8 cellular contexts compared by ENCODE assay signal in the genomic region with DNA sequence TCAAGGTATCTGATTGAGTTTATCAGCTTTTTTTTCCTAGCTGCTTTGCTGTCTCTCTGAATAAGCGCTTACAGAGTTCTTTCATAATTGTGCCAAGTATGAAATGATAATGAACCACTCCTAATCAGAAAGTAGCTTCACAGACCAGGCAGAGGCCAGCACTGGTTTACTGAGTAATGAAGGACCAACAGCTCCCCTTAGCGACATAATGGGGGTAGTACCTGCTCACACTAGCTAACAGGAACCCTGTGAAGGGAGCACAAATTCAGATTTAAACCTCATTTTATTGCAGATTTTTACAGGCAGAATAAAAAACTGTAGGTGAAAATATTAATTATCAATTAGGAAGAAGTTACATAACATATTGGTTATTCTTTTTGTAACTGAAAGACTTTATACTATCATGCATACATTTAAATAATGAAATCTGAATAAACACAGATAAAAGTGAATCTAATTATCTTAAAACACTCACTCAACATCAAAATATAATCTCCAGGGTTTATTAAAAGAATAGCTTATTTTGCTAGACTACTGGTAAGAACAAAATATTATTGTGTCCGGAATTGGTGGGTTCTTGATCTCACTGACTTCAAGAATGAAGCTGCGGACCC. TPM values are rescaled to one million over a fixed set of nuclear protein-coding genes. Genes with fewer than 3 reads are reported as not detected.
DNase-seq lines count a peak whose midpoint lies in the region; ATAC-seq lines count a peak whose summit lies in the region.
"Had no signal": no experiment of that assay in that cellular context is flagged by ENCODE, and none has a peak within 500 bp of the region (broad histone marks: within the 10 kb centered on the region; RNA-seq: fewer than 3 reads in every experiment).

No MANE protein-coding gene starts in this region.

- ATAC-seq in HG03135 (IDR thresholded peaks at IDR 0.05; ENCODE audit: unreplicated experiment) = no peak
- ATAC-seq in HG02798 (IDR thresholded peaks at IDR 0.05; ENCODE audit: poor library complexity, unreplicated experiment) = no peak

- DNase-seq in GM04504 (ENCODE audit: low read depth) = peak; percentile 25
- peak; percentile 27 for DNase-seq in LoVo (ENCODE audit: low spot score)
- peak; percentile 54 for DNase-seq in SW480 (ENCODE audit: low spot score)
- DNase-seq in globus pallidus (ENCODE audit: low spot score) = peak; percentile 34
- DNase-seq in pulmonary artery endothelial cell (ENCODE audit: low read depth, low spot score) = peak; percentile 8

RNA-seq across cellular contexts. Expression of gene LRRC30, which starts 53.7 kb away (rescaled TPM):
- total RNA-seq in pulmonary artery endothelial cell = not detected in 2 replicates
- total RNA-seq: activated CD8-positive, alpha-beta memory T cell treated with anti-CD3 and anti-CD28 coated beads for 36 hours had no signal

RNA-seq across cellular contexts. Expression of gene LAMA1, which starts 59.6 kb away (rescaled TPM):
- under 0.01 and 0.07 TPM in 2 replicates for total RNA-seq in pulmonary artery endothelial cell
- total RNA-seq: activated CD8-positive, alpha-beta memory T cell treated with anti-CD3 and anti-CD28 coated beads for 36 hours had no signal
